Comparison of ENCODE assay signal across 25 cellular contexts in genomic region chr1:42324398-42325013, GRCh38. TPM values are rescaled to one million over a fixed set of nuclear protein-coding genes. Genes with fewer than 3 reads are reported as not detected.
"Had no signal": no experiment of that assay in that cellular context is flagged by ENCODE, and none has a peak within 500 bp of the region (broad histone marks: within the 10 kb centered on the region; RNA-seq: fewer than 3 reads in every experiment).

No MANE protein-coding gene starts in this region.

- H3K4me3 Mint-ChIP-seq: activated T-cell treated with anti-CD3 and anti-CD28 coated beads, Interleukin-2, amount 50 U/mL, for 72 hours; central memory CD8-positive, alpha-beta T cell; endodermal cell; mesothelial cell of epicardium; nephron progenitor cell had no signal

- H3K9me3 ChIP-seq: colonic mucosa, tibial artery had no signal

- H3K27ac ChIP-seq: brain microvascular endothelial cell, colonic mucosa, epithelial cell of prostate, foreskin keratinocyte, tibial artery, VCaP had no signal

- H3K9me3 Mint-ChIP-seq: activated T-cell treated with anti-CD3 and anti-CD28 coated beads, Interleukin-2, amount 50 U/mL, for 72 hours; central memory CD8-positive, alpha-beta T cell; endodermal cell; mesothelial cell of epicardium; nephron progenitor cell had no signal

- H3K27me3 Mint-ChIP-seq: central memory CD8-positive, alpha-beta T cell had no signal

- H3K36me3 Mint-ChIP-seq: mesothelial cell of epicardium had no signal

- FAIRE-seq: islet of Langerhans, urothelium cell line had no signal

- H3K27ac Mint-ChIP-seq: activated T-cell treated with anti-CD3 and anti-CD28 coated beads, Interleukin-2, amount 50 U/mL, for 72 hours; endodermal cell; mesothelial cell of epicardium had no signal

- H3K27me3 ChIP-seq: brain microvascular endothelial cell, colonic mucosa, foreskin keratinocyte, tibial artery had no signal

- ATAC-seq: activated T-cell treated with anti-CD3 and anti-CD28 coated beads, Interleukin-2, amount 50 U/mL, for 72 hours; foreskin keratinocyte had no signal

- H3K36me3 ChIP-seq: brain microvascular endothelial cell, colonic mucosa, tibial artery had no signal

- H3K4me3 ChIP-seq: colonic mucosa, lung, tibial artery had no signal

- DNase-seq: activated CD4-positive, alpha-beta T cell treated with anti-CD3 and anti-CD28 coated beads, Interleukin-2, amount 50 U/mL, for 1 hour; activated CD4-positive, CD25-positive, alpha-beta regulatory T cell treated with anti-CD3 and anti-CD28 coated beads, Interleukin-2, amount 50 U/mL, for 72 hours; activated CD8-positive, alpha-beta memory T cell treated with anti-CD3 and anti-CD28 coated beads, Interleukin-2, amount 50 U/mL, for 48 hours; activated effector memory CD4-positive, alpha-beta T cell treated with anti-CD3 and anti-CD28 coated beads, Interleukin-2, amount 50 U/mL, for 16 hours; activated naive CD4-positive, alpha-beta T cell treated with anti-CD3 and anti-CD28 coated beads, Interleukin-2, amount 50 U/mL, for 16 hours; activated T-cell treated with anti-CD3 and anti-CD28 coated beads, Interleukin-2, amount 50 U/mL, for 72 hours; aorta; brain microvascular endothelial cell; colonic mucosa; endodermal cell; foreskin keratinocyte; glutamatergic neuron; hippocampal formation; nephron progenitor cell; stimulated activated CD4-positive, alpha-beta T cell treated with anti-CD3 and anti-CD28 coated beads, Interleukin-2, amount 100 ng/mL, for 24 hours; stimulated activated naive CD4-positive, alpha-beta T cell treated with Interleukin-2 at 50 U/mL for 16 hours; substantia nigra; tibial artery had no signal

RNA-seq across cellular contexts. Expression of gene RIMKLA, which starts 56.1 kb away (rescaled TPM):
- total RNA-seq: foreskin keratinocyte had no signal
- polyA plus RNA-seq: foreskin keratinocyte had no signal
